8 cellular contexts compared by ENCODE assay signal in the genomic region with DNA sequence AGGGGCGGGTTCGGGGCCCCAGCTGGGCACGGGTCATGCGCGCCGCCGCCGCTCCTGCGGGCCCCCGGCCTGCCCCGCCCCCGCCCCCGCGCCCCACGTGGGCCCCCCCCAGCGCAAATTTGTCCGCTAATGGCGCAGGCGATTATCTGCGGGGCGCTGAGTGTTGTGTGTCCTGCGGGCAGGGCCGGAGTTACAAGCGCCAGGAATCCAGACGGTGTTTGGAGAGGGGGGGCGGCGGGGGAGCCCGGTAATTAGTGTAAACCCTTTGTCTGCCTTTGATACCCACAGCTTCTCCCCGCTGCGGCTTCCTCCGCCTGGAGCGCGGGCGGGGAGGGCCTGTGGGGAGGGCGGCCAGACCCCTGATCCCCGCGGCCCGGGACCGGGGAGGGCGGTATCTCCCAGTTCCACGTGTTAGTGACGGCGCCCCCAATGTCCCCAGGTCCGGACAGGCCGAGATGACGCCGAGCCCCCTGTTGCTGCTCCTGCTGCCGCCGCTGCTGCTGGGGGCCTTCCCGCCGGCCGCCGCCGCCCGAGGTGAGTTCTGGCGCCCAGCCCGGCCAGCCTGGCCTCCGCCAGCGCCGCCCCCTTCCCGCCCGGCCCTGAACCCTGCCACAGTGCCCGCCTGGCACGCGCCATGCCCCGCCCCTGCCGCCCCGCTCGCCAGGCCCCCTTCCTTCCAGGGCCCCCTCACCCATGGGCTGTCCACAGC. TPM values are rescaled to one million over a fixed set of nuclear protein-coding genes. Genes with fewer than 3 reads are reported as not detected.
DNase-seq lines count a peak whose midpoint lies in the region; ATAC-seq and TF ChIP-seq lines count a peak whose summit lies in the region.

No MANE protein-coding gene starts in this region.

- no peak overlapping the region for H2AFZ ChIP-seq in SU-DHL-6 (ENCODE audit: low read depth, low read length, severe bottlenecking)

- peaks cover 12% of the 10 kb centered on the region for H3F3A ChIP-seq in SU-DHL-6 (ENCODE audit: insufficient read depth)

- no peak for TF ChIP-seq POLR2A in breast epithelium (IDR thresholded peaks at IDR 0.05)

- no peaks in the 10 kb centered on the region for H3K36me3 ChIP-seq in SU-DHL-6 (ENCODE audit: low read length)
- H3K36me3 ChIP-seq in breast epithelium: no peaks in the 10 kb centered on the region
- no peaks in the 10 kb centered on the region for H3K36me3 ChIP-seq in thymus (ENCODE audit: control insufficient read depth, insufficient read depth)

- no peak overlapping the region for H3K27ac ChIP-seq in SU-DHL-6 (ENCODE audit: low read depth, low read length)
- peak overlapping the region; percentile 40 to 52 for H3K27ac ChIP-seq in breast epithelium
- H3K27ac ChIP-seq in thymus (ENCODE audit: low read depth): no peak overlapping the region

- peaks cover 9 to 16% of the 10 kb centered on the region in 2 donors for H3K4me1 ChIP-seq in breast epithelium
- peaks cover 26% of the 10 kb centered on the region for H3K4me1 ChIP-seq in thymus (ENCODE audit: control insufficient read depth, insufficient read depth, low read length)

- DNase-seq in DMS79 treated with DMSO at 0.1 percent for 48 hours (lab: John Stamatoyannopoulos, UW) (peak; percentile 1), DMS79 (lab: John Stamatoyannopoulos, UW) (no peak), breast epithelium (ENCODE audit: low spot score in 2 of 2) (peak; percentile 41 to 67), lung microvascular endothelial cell (ENCODE audit: low read depth in 2 of 2) (peak; percentile 30 to 66), middle frontal gyrus (ENCODE audit: extremely low spot score, low spot score) (no peak)

- intact Hi-C loops in breast epithelium (cut with DNase I; ENCODE audit: low total_unique reads): no loop called here

- H3K4me3 ChIP-seq in SU-DHL-6 (ENCODE audit: insufficient read depth, low read length, poor library complexity, severe bottlenecking): peak overlapping the region; percentile 51
- H3K4me3 ChIP-seq in breast epithelium: peak overlapping the region; percentile 45 to 81 (median 66)
- peak overlapping the region; percentile 77 for H3K4me3 ChIP-seq in thymus (ENCODE audit: low read length)

- no peaks in the 10 kb centered on the region for H4K20me1 ChIP-seq in SU-DHL-6 (ENCODE audit: low read depth, low read length)

- H3K9me2 ChIP-seq in SU-DHL-6 (replicated peaks; ENCODE audit: insufficient read depth, low read length): no peaks in the 10 kb centered on the region

- peak overlapping the region; percentile 68 for H3K4me2 ChIP-seq in SU-DHL-6 (ENCODE audit: low read depth, low read length, poor library complexity, severe bottlenecking)

- ATAC-seq in HG03442 (IDR thresholded peaks at IDR 0.05; ENCODE audit: unreplicated experiment): no peak

- TF ChIP-seq CTCF in SU-DHL-6 (IDR thresholded peaks at IDR 0.05; ENCODE audit: insufficient read depth, low read length, poor library complexity, severe bottlenecking) (no peak), breast epithelium (IDR thresholded peaks at IDR 0.05) (no peak)

- no peaks in the 10 kb centered on the region for H3K79me2 ChIP-seq in SU-DHL-6 (ENCODE audit: insufficient read depth, low read length)

- H3K27me3 ChIP-seq in SU-DHL-6 (ENCODE audit: low read length) (no peaks in the 10 kb centered on the region), breast epithelium (no peaks in the 10 kb centered on the region), thymus (ENCODE audit: control insufficient read depth, insufficient read depth) (peaks cover 42% of the 10 kb centered on the region)

- WGBS in thymus: 1% methylated on average over 69 of the region's 69 CpGs

- H3K9me3 ChIP-seq in SU-DHL-6 (ENCODE audit: insufficient read depth, low read length): no peaks in the 10 kb centered on the region
- H3K9me3 ChIP-seq in breast epithelium: no peaks in the 10 kb centered on the region
- no peaks in the 10 kb centered on the region for H3K9me3 ChIP-seq in thymus (ENCODE audit: control insufficient read depth)

- peak overlapping the region; percentile 46; the same call in 1 of the 2 replicates for H3K9ac ChIP-seq in SU-DHL-6 (ENCODE audit: low read length)

RNA-seq across cellular contexts. Expression of a gene that starts 0.8 kb away (rescaled TPM):
- 10 to 100 TPM; 19.8 to 40.0 (median 22.9) TPM for total RNA-seq in breast epithelium
- total RNA-seq in lung microvascular endothelial cell: 6.3 and 16.9 TPM in 2 replicates
- 6.2 TPM for polyA plus RNA-seq in thymus

RNA-seq across cellular contexts. Expression of a gene that starts 19.0 kb away (rescaled TPM):
- total RNA-seq in breast epithelium (under 1 TPM; 0.33 to 0.48 (median 0.44) TPM), lung microvascular endothelial cell (under 0.01 and 0.20 TPM in 2 replicates)
- polyA plus RNA-seq in thymus: 0.41 TPM

RNA-seq across cellular contexts. Expression of a gene that starts 25.3 kb away (rescaled TPM):
- total RNA-seq in breast epithelium (10 to 100 TPM; 16.3 to 32.8 (median 28.2) TPM), lung microvascular endothelial cell (4.8 and 9.5 TPM in 2 replicates)
- polyA plus RNA-seq in thymus: 27.4 TPM

RNA-seq across cellular contexts. Expression of a gene that starts 38.8 kb away (rescaled TPM):
- total RNA-seq in breast epithelium (1 to 10 TPM; 5.3 to 9.4 (median 8.8) TPM), lung microvascular endothelial cell (11.1 and 18.3 TPM in 2 replicates)
- polyA plus RNA-seq in thymus: 24.1 TPM

Comparison
In these comparisons a context has a peak if more than half of its experiments do, and no peak if none do; other contexts are left out.
1. DNase-seq: peak in DMS79 treated with DMSO at 0.1 percent for 48 hours (single experiment), breast epithelium (2 of 2) and lung microvascular endothelial cell (2 of 2); none in DMS79 (single experiment) and middle frontal gyrus (single experiment).
2. H3K27ac ChIP-seq: peak in breast epithelium (2 of 2); none in SU-DHL-6 (single experiment) and thymus (single experiment).
3. Peak in every context shown above with its lines, with median percentiles within 50 percentile points of each other: H3K4me3 ChIP-seq.